In the genomic region with DNA sequence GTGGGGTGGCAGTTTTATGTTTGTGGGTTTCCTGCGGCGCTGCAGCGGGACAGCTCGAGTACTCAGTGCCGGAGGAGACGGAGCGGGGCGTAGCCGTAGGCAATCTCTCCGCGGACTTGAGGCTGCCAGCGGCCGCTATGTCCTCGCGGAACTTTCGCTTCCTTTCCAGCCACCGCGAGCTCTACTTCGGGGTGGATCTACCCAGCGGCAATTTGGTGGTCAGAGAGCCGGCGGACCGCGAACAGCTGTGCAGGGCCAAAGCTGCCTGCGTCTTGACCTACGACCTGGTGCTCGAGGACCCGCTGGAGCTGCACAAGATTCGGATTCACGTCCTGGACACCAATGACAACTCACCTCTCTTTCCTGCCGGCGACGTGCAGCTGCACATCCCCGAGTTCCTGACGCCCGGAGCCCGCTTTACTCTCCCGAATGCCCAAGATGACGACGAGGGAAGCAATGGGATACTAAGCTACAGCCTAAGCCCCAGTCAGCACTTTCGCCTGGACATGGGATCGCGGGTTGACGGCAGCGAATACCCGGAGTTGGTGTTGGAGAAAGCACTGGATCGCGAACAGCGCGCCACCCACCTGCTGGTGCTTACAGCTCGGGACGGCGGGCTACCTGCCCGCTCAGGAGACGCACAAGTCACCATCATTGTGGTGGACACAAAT, we compare ENCODE assay signal across 8 cellular contexts. TPM values are rescaled to one million over a fixed set of nuclear protein-coding genes. Genes with fewer than 3 reads are reported as not detected.
A peak's percentile ranks its signal among the peaks of the same experiment; 100 is the strongest.
DNase-seq lines count a peak whose midpoint lies in the region; ATAC-seq, FAIRE-seq and TF ChIP-seq lines count a peak whose summit lies in the region.

No MANE protein-coding gene starts in this region.

- no peak overlapping the region for H3K27ac ChIP-seq in liver (ENCODE audit: low read depth in 1 of 2, low read length in 2 of 2)
- H3K27ac ChIP-seq in HepG2 (ENCODE audit: extremely low read length, insufficient read depth, low read length) = no peak overlapping the region
- H3K27ac ChIP-seq in mesodermal cell (ENCODE audit: low read depth, low read length, severe bottlenecking) = peak overlapping the region; percentile 24
- no peak overlapping the region for H3K27ac ChIP-seq in aorta (ENCODE audit: low read depth in 1 of 2, low read length in 2 of 2)

- no peaks in the 10 kb centered on the region for H4K20me1 ChIP-seq in HepG2 (ENCODE audit: insufficient read depth, low read length)

- TF ChIP-seq EP300 in HepG2 (IDR thresholded peaks at IDR 0.05; ENCODE audit: low read depth in 2 of 2, low read length in 2 of 2) = no peak
- no peak for TF ChIP-seq EP300 in HepG2 (CRISPR knock-in tag; IDR thresholded peaks at IDR 0.05; ENCODE audit: borderline replicate concordance)

- BruUV-seq in HepG2 (replicated peaks; lab: Mats Ljungman, UMichigan) = no TSS peak

- H3K79me2 ChIP-seq in HepG2 (ENCODE audit: insufficient read depth, low read length) = no peaks in the 10 kb centered on the region

- DNase-seq in HepG2 (ENCODE audit: low spot score) (no peak), dermis blood vessel endothelial cell (peak; percentile 30), aorta (peak in 1 of 2 donors; percentile 48), COR-L47 (lab: John Stamatoyannopoulos, UW) (no peak), T-helper 1 cell (no peak)

- H3K4me3 ChIP-seq in liver (ENCODE audit: low read depth in 1 of 3, low read length in 3 of 3) = peak overlapping the region; percentile 42 to 66 (median 53)
- H3K4me3 ChIP-seq in HepG2 (replicated peaks in 1 of 3; ENCODE audit: insufficient read depth in 1 of 3, low read depth in 2 of 3, low read length in 3 of 3) = no peak overlapping the region
- H3K4me3 ChIP-seq in mesodermal cell (ENCODE audit: extremely low read depth, insufficient read depth, low read length, poor library complexity, severe bottlenecking) = peak overlapping the region; percentile 50
- peak overlapping the region in 1 of 2 donors; percentile 18 for H3K4me3 ChIP-seq in aorta (ENCODE audit: low read length in 2 of 2)

- CTCF ChIA-PET in HepG2 (lab: Yijun Ruan, JAX; ENCODE audit: low intra/inter-chr PET ratio, low total read pairs) = no interaction called here

- no peak overlapping the region for H2AFZ ChIP-seq in HepG2 (ENCODE audit: low read length)

- H3K27me3 ChIP-seq in liver (ENCODE audit: control insufficient read depth in 4 of 4, insufficient read depth in 4 of 4, low read length in 3 of 4) (peaks cover 0 to 6% (median under 1%) of the 10 kb centered on the region in 4 donors), HepG2 (ENCODE audit: control insufficient read depth in 1 of 2, insufficient read depth in 2 of 2, low read length in 2 of 2) (peaks cover 2 to 17% of the 10 kb centered on the region in 2 experiments; a peak in 3 of 5 replicates), aorta (ENCODE audit: control insufficient read depth in 1 of 2, insufficient read depth in 2 of 2, low read length in 1 of 2) (no peaks in the 10 kb centered on the region)

- no peak for FAIRE-seq in HepG2 (lab: Jason Lieb, UNC)

- in situ Hi-C loops in HepG2 (cut with HindIII; ENCODE audit: extremely low pct_ligation_motif_present, low pct_unique_long_range_greater_than_20kb) = no loop called here

- ATAC-seq in HepG2 = no peak
- ATAC-seq in aorta (ENCODE audit: low FRiP score) = peak; percentile 49
- ATAC-seq in GM18861 (IDR thresholded peaks at IDR 0.05; ENCODE audit: unreplicated experiment) = no peak

- intact Hi-C loops in HepG2 (cut with micrococcal nuclease; ENCODE audit: unreplicated experiment) (no loop called here), aorta (cut with DNase I) (no loop called here)

- no peak for TF ChIP-seq POLR2A in HepG2 (IDR thresholded peaks at IDR 0.05; ENCODE audit: insufficient read depth in 1 of 2, low read depth in 2 of 2, low read length in 2 of 2)

- TF ChIP-seq CTCF in liver (IDR thresholded peaks at IDR 0.05; ENCODE audit: low read depth, low read length, missing input control) = no peak
- no peak for TF ChIP-seq CTCF in HepG2 (CRISPR knock-in tag; IDR thresholded peaks at IDR 0.05)

- H3K36me3 ChIP-seq in liver (ENCODE audit: control insufficient read depth in 4 of 4, insufficient read depth in 3 of 4, low read depth in 1 of 4, low read length in 3 of 4) (no peaks in the 10 kb centered on the region), HepG2 (replicated peaks in 1 of 2; ENCODE audit: control insufficient read depth in 1 of 2, insufficient read depth in 2 of 2, low read length in 2 of 2) (no peaks in the 10 kb centered on the region), mesodermal cell (ENCODE audit: control insufficient read depth, insufficient read depth, low read length) (no peaks in the 10 kb centered on the region), aorta (ENCODE audit: control insufficient read depth in 1 of 2, insufficient read depth in 2 of 2, low read length in 1 of 2) (no peaks in the 10 kb centered on the region)

- no peak overlapping the region for H3K4me2 ChIP-seq in HepG2 (ENCODE audit: low read depth, low read length)

- TF ChIP-seq RAD21 in liver (IDR thresholded peaks at IDR 0.05) = no peak
- no peak for TF ChIP-seq RAD21 in HepG2 (CRISPR knock-in tag; IDR thresholded peaks at IDR 0.05)

- POLR2A ChIA-PET in HepG2 (lab: Yijun Ruan, JAX) = no interaction called here

- peaks cover 0 to 6% (median 2%) of the 10 kb centered on the region in 4 donors for H3K9me3 ChIP-seq in liver (ENCODE audit: control insufficient read depth in 4 of 4, low read length in 3 of 4)
- no peaks in the 10 kb centered on the region for H3K9me3 ChIP-seq in HepG2 (ENCODE audit: low read length)
- H3K9me3 ChIP-seq in mesodermal cell (ENCODE audit: control insufficient read depth, low read length) = no peaks in the 10 kb centered on the region
- H3K9me3 ChIP-seq in aorta (ENCODE audit: control insufficient read depth, low read length) = no peaks in the 10 kb centered on the region

- H3K4me1 ChIP-seq in liver (ENCODE audit: control insufficient read depth in 4 of 4, insufficient read depth in 4 of 4, low read length in 3 of 4) = peaks cover 0 to 18% (median 9%) of the 10 kb centered on the region in 4 donors
- no peaks in the 10 kb centered on the region for H3K4me1 ChIP-seq in HepG2 (ENCODE audit: insufficient read depth, low read length)
- no peaks in the 10 kb centered on the region for H3K4me1 ChIP-seq in mesodermal cell (ENCODE audit: control insufficient read depth, insufficient read depth, low read length, poor library complexity, severe bottlenecking)
- no peaks in the 10 kb centered on the region for H3K4me1 ChIP-seq in aorta (ENCODE audit: control insufficient read depth in 1 of 2, insufficient read depth in 2 of 2, low read length in 2 of 2)

- no peak overlapping the region for H3K9ac ChIP-seq in liver (ENCODE audit: low read depth in 1 of 2, low read length in 2 of 2)
- no peak overlapping the region for H3K9ac ChIP-seq in HepG2 (ENCODE audit: insufficient read depth, low read depth, low read length)

- WGBS in liver = 12% methylated on average over 55 of the region's 55 CpGs
- 75% methylated on average over 54 of the region's 55 CpGs for WGBS in HepG2 (ENCODE audit: low lambda C conversion rate)
- WGBS in mesodermal cell (ENCODE audit: insufficient coverage in 2 of 2), 2 experiments = 30 to 44% methylated on average over 52 to 54 of the region's 55 CpGs
- WGBS in aorta, 2 donors = 4% methylated on average over 51 to 55 of the region's 55 CpGs

RNA-seq across cellular contexts. Expression of a gene that starts 0.9 kb away (rescaled TPM):
- under 1 TPM; under 0.01 to 0.25 TPM for total RNA-seq in liver
- under 1 TPM in 1 of 2 donors, not detected in 1; 0.13 TPM for polyA plus RNA-seq in liver
- 0.04 TPM in 1 of 2 replicates, not detected in the other for total RNA-seq in HepG2 (2016; rRNA removed; fragmentation: Illumina TruSeq; extraction: Trizol)
- total RNA-seq in HepG2 (2016; cell fraction: cytosol; rRNA removed; fragmentation: Illumina TruSeq; extraction: Trizol; ENCODE audit: low read depth) = not detected in 2 replicates
- 0.04 TPM in 1 of 2 replicates, not detected in the other for total RNA-seq in HepG2 (2016; cell fraction: insoluble cytoplasmic fraction; rRNA removed; fragmentation: Illumina TruSeq; extraction: Trizol)
- not detected in 2 replicates for total RNA-seq in HepG2 (2016; cell fraction: membrane; rRNA removed; fragmentation: Illumina TruSeq; extraction: Trizol)
- 0.13 and 0.16 TPM in 2 replicates for total RNA-seq in HepG2 (2016; cell fraction: nucleus; rRNA removed; fragmentation: Illumina TruSeq; extraction: Trizol)
- polyA plus RNA-seq in HepG2 (2011; rRNA removed) = 0.03 TPM in 1 of 2 replicates, not detected in the other
- polyA plus RNA-seq in HepG2 (2011; cell fraction: cytosol; rRNA removed) = not detected in 2 replicates
- polyA plus RNA-seq in HepG2 (2011; cell fraction: nucleus; rRNA removed) = 0.05 TPM in 1 of 2 replicates, not detected in the other
- polyA plus RNA-seq in HepG2 (2012) = not detected in 2 replicates
- polyA plus RNA-seq in HepG2 (2016; cell fraction: cytosol; fragmentation: Illumina TruSeq; extraction: Trizol; ENCODE audit: low read depth) = not detected in 2 replicates
- not detected in 2 replicates for polyA plus RNA-seq in HepG2 (2016; cell fraction: insoluble cytoplasmic fraction; fragmentation: Illumina TruSeq; extraction: Trizol; ENCODE audit: low read depth)
- not detected in 2 replicates for polyA plus RNA-seq in HepG2 (2016; cell fraction: membrane; fragmentation: Illumina TruSeq; extraction: Trizol; ENCODE audit: low read depth)
- not detected in 2 replicates for polyA plus RNA-seq in HepG2 (2016; cell fraction: nucleus; fragmentation: Illumina TruSeq; extraction: Trizol; ENCODE audit: insufficient read depth, low read depth)
- 0.32 TPM in 1 of 2 replicates, not detected in the other for polyA minus RNA-seq in HepG2 (2011; rRNA and poly(A)+ RNA removed; ENCODE audit: low replicate concordance)
- not detected in 2 replicates for polyA minus RNA-seq in HepG2 (2011; cell fraction: cytosol; rRNA and poly(A)+ RNA removed)
- 0.12 and 0.13 TPM in 2 replicates for polyA minus RNA-seq in HepG2 (2011; cell fraction: nucleus; rRNA and poly(A)+ RNA removed)
- under 0.01 and 0.17 TPM in 2 replicates for total RNA-seq in dermis blood vessel endothelial cell
- 1.8 TPM for polyA plus RNA-seq in mesodermal cell (2013, experiment 1 of 2)
- 1.9 TPM for polyA plus RNA-seq in mesodermal cell (2013, experiment 2 of 2)
- under 1 TPM; 0.15 to 0.36 TPM for total RNA-seq in aorta
- polyA plus RNA-seq in aorta = not detected

RNA-seq across cellular contexts. Expression of a gene that starts 39.2 kb away (rescaled TPM):
- total RNA-seq in liver (1 to 10 TPM in 1 of 2 donors, under 1 TPM in 1; 0.93 to 1.8 TPM), HepG2 (2016; rRNA removed; fragmentation: Illumina TruSeq; extraction: Trizol) (not detected in 2 replicates), dermis blood vessel endothelial cell (0.28 and 0.34 TPM in 2 replicates), aorta (1 to 10 TPM; 1.4 to 1.9 TPM)
- polyA plus RNA-seq in liver (under 1 TPM; 0.50 to 0.63 TPM), HepG2 (2011; rRNA removed) (not detected in 2 replicates), aorta (under 1 TPM; 0.25 to 0.49 TPM)
- total RNA-seq in HepG2 (2016; cell fraction: cytosol; rRNA removed; fragmentation: Illumina TruSeq; extraction: Trizol; ENCODE audit: low read depth) = not detected in 2 replicates
- total RNA-seq in HepG2 (2016; cell fraction: insoluble cytoplasmic fraction; rRNA removed; fragmentation: Illumina TruSeq; extraction: Trizol) = not detected in 2 replicates
- not detected in 2 replicates for total RNA-seq in HepG2 (2016; cell fraction: membrane; rRNA removed; fragmentation: Illumina TruSeq; extraction: Trizol)
- total RNA-seq in HepG2 (2016; cell fraction: nucleus; rRNA removed; fragmentation: Illumina TruSeq; extraction: Trizol) = not detected in 2 replicates
- polyA plus RNA-seq in HepG2 (2011; cell fraction: cytosol; rRNA removed) = not detected in 2 replicates
- polyA plus RNA-seq in HepG2 (2011; cell fraction: nucleus; rRNA removed) = not detected in 2 replicates
- not detected in 2 replicates for polyA plus RNA-seq in HepG2 (2012)
- not detected in 2 replicates for polyA plus RNA-seq in HepG2 (2016; cell fraction: cytosol; fragmentation: Illumina TruSeq; extraction: Trizol; ENCODE audit: low read depth)
- polyA plus RNA-seq in HepG2 (2016; cell fraction: insoluble cytoplasmic fraction; fragmentation: Illumina TruSeq; extraction: Trizol; ENCODE audit: low read depth) = not detected in 2 replicates
- polyA plus RNA-seq in HepG2 (2016; cell fraction: membrane; fragmentation: Illumina TruSeq; extraction: Trizol; ENCODE audit: low read depth) = not detected in 2 replicates
- polyA plus RNA-seq in HepG2 (2016; cell fraction: nucleus; fragmentation: Illumina TruSeq; extraction: Trizol; ENCODE audit: insufficient read depth, low read depth) = not detected in 2 replicates
- polyA minus RNA-seq in HepG2 (2011; rRNA and poly(A)+ RNA removed; ENCODE audit: low replicate concordance) = 0.07 TPM in 1 of 2 replicates, not detected in the other
- not detected in 2 replicates for polyA minus RNA-seq in HepG2 (2011; cell fraction: cytosol; rRNA and poly(A)+ RNA removed)
- polyA minus RNA-seq in HepG2 (2011; cell fraction: nucleus; rRNA and poly(A)+ RNA removed) = not detected in 2 replicates
- polyA plus RNA-seq in mesodermal cell (2013, experiment 1 of 2) = 2.6 TPM
- polyA plus RNA-seq in mesodermal cell (2013, experiment 2 of 2) = 2.8 TPM

RNA-seq across cellular contexts. Expression of a gene that starts 45.1 kb away (rescaled TPM):
- total RNA-seq in liver = under 1 TPM in 1 of 2 donors, not detected in 1; 0.17 TPM
- under 1 TPM; 0.03 to 0.07 TPM for polyA plus RNA-seq in liver
- total RNA-seq in HepG2 (2016; rRNA removed; fragmentation: Illumina TruSeq; extraction: Trizol) = 0.04 TPM in 1 of 2 replicates, not detected in the other
- not detected in 2 replicates for total RNA-seq in HepG2 (2016; cell fraction: cytosol; rRNA removed; fragmentation: Illumina TruSeq; extraction: Trizol; ENCODE audit: low read depth)
- not detected in 2 replicates for total RNA-seq in HepG2 (2016; cell fraction: insoluble cytoplasmic fraction; rRNA removed; fragmentation: Illumina TruSeq; extraction: Trizol)
- not detected in 2 replicates for total RNA-seq in HepG2 (2016; cell fraction: membrane; rRNA removed; fragmentation: Illumina TruSeq; extraction: Trizol)
- 0.16 and 0.44 TPM in 2 replicates for total RNA-seq in HepG2 (2016; cell fraction: nucleus; rRNA removed; fragmentation: Illumina TruSeq; extraction: Trizol)
- polyA plus RNA-seq in HepG2 (2011; rRNA removed) = 0.03 TPM in 1 of 2 replicates, not detected in the other
- not detected in 2 replicates for polyA plus RNA-seq in HepG2 (2011; cell fraction: cytosol; rRNA removed)
- polyA plus RNA-seq in HepG2 (2011; cell fraction: nucleus; rRNA removed) = 0.05 TPM in 1 of 2 replicates, not detected in the other
- polyA plus RNA-seq in HepG2 (2012) = not detected in 2 replicates
- polyA plus RNA-seq in HepG2 (2016; cell fraction: cytosol; fragmentation: Illumina TruSeq; extraction: Trizol; ENCODE audit: low read depth) = not detected in 2 replicates
- polyA plus RNA-seq in HepG2 (2016; cell fraction: insoluble cytoplasmic fraction; fragmentation: Illumina TruSeq; extraction: Trizol; ENCODE audit: low read depth) = not detected in 2 replicates
- 0.03 TPM in 1 of 2 replicates, not detected in the other for polyA plus RNA-seq in HepG2 (2016; cell fraction: membrane; fragmentation: Illumina TruSeq; extraction: Trizol; ENCODE audit: low read depth)
- not detected in 2 replicates for polyA plus RNA-seq in HepG2 (2016; cell fraction: nucleus; fragmentation: Illumina TruSeq; extraction: Trizol; ENCODE audit: insufficient read depth, low read depth)
- 0.05 and 0.06 TPM in 2 replicates for polyA minus RNA-seq in HepG2 (2011; rRNA and poly(A)+ RNA removed; ENCODE audit: low replicate concordance)
- not detected in 2 replicates for polyA minus RNA-seq in HepG2 (2011; cell fraction: cytosol; rRNA and poly(A)+ RNA removed)
- 0.26 TPM in 1 of 2 replicates, not detected in the other for polyA minus RNA-seq in HepG2 (2011; cell fraction: nucleus; rRNA and poly(A)+ RNA removed)
- under 0.01 TPM in 1 of 2 replicates, not detected in the other for total RNA-seq in dermis blood vessel endothelial cell
- polyA plus RNA-seq in mesodermal cell (2013, experiment 1 of 2) = 0.48 TPM
- 0.56 TPM for polyA plus RNA-seq in mesodermal cell (2013, experiment 2 of 2)
- total RNA-seq in aorta = under 1 TPM; 0.15 to 0.16 TPM
- not detected for polyA plus RNA-seq in aorta

RNA-seq across cellular contexts. Expression of a gene that starts 51.9 kb away (rescaled TPM):
- total RNA-seq in liver = under 1 TPM in 1 of 2 donors, not detected in 1; 0.08 TPM
- under 1 TPM in 1 of 2 donors, not detected in 1; 0.01 TPM for polyA plus RNA-seq in liver
- total RNA-seq in HepG2 (2016; rRNA removed; fragmentation: Illumina TruSeq; extraction: Trizol) = not detected in 2 replicates
- total RNA-seq in HepG2 (2016; cell fraction: cytosol; rRNA removed; fragmentation: Illumina TruSeq; extraction: Trizol; ENCODE audit: low read depth) = not detected in 2 replicates
- total RNA-seq in HepG2 (2016; cell fraction: insoluble cytoplasmic fraction; rRNA removed; fragmentation: Illumina TruSeq; extraction: Trizol) = 0.03 and 0.06 TPM in 2 replicates
- not detected in 2 replicates for total RNA-seq in HepG2 (2016; cell fraction: membrane; rRNA removed; fragmentation: Illumina TruSeq; extraction: Trizol)
- total RNA-seq in HepG2 (2016; cell fraction: nucleus; rRNA removed; fragmentation: Illumina TruSeq; extraction: Trizol) = 0.19 and 0.40 TPM in 2 replicates
- 0.03 TPM in 1 of 2 replicates, not detected in the other for polyA plus RNA-seq in HepG2 (2011; rRNA removed)
- not detected in 2 replicates for polyA plus RNA-seq in HepG2 (2011; cell fraction: cytosol; rRNA removed)
- polyA plus RNA-seq in HepG2 (2011; cell fraction: nucleus; rRNA removed) = 0.05 TPM in 2 replicates
- polyA plus RNA-seq in HepG2 (2012) = not detected in 2 replicates
- not detected in 2 replicates for polyA plus RNA-seq in HepG2 (2016; cell fraction: cytosol; fragmentation: Illumina TruSeq; extraction: Trizol; ENCODE audit: low read depth)
- not detected in 2 replicates for polyA plus RNA-seq in HepG2 (2016; cell fraction: insoluble cytoplasmic fraction; fragmentation: Illumina TruSeq; extraction: Trizol; ENCODE audit: low read depth)
- not detected in 2 replicates for polyA plus RNA-seq in HepG2 (2016; cell fraction: membrane; fragmentation: Illumina TruSeq; extraction: Trizol; ENCODE audit: low read depth)
- polyA plus RNA-seq in HepG2 (2016; cell fraction: nucleus; fragmentation: Illumina TruSeq; extraction: Trizol; ENCODE audit: insufficient read depth, low read depth) = not detected in 2 replicates
- 0.08 and 0.14 TPM in 2 replicates for polyA minus RNA-seq in HepG2 (2011; rRNA and poly(A)+ RNA removed; ENCODE audit: low replicate concordance)
- polyA minus RNA-seq in HepG2 (2011; cell fraction: cytosol; rRNA and poly(A)+ RNA removed) = not detected in 2 replicates
- polyA minus RNA-seq in HepG2 (2011; cell fraction: nucleus; rRNA and poly(A)+ RNA removed) = 0.25 and 0.39 TPM in 2 replicates
- 0.17 TPM in 1 of 2 replicates, not detected in the other for total RNA-seq in dermis blood vessel endothelial cell
- polyA plus RNA-seq in mesodermal cell (2013, experiment 1 of 2) = 3.4 TPM
- 2.1 TPM for polyA plus RNA-seq in mesodermal cell (2013, experiment 2 of 2)
- total RNA-seq in aorta = under 1 TPM in 1 of 2 donors, not detected in 1; 0.57 TPM
- under 1 TPM in 1 of 2 donors, not detected in 1; 0.05 TPM for polyA plus RNA-seq in aorta

RNA-seq across cellular contexts. Expression of a gene that starts 58.3 kb away (rescaled TPM):
- under 1 TPM in 1 of 2 donors, not detected in 1; under 0.01 TPM for total RNA-seq in liver
- polyA plus RNA-seq in liver = under 1 TPM; 0.05 to 0.19 TPM
- 0.07 and 0.29 TPM in 2 replicates for total RNA-seq in HepG2 (2016; rRNA removed; fragmentation: Illumina TruSeq; extraction: Trizol)
- not detected in 2 replicates for total RNA-seq in HepG2 (2016; cell fraction: cytosol; rRNA removed; fragmentation: Illumina TruSeq; extraction: Trizol; ENCODE audit: low read depth)
- 0.11 TPM in 1 of 2 replicates, not detected in the other for total RNA-seq in HepG2 (2016; cell fraction: insoluble cytoplasmic fraction; rRNA removed; fragmentation: Illumina TruSeq; extraction: Trizol)
- not detected in 2 replicates for total RNA-seq in HepG2 (2016; cell fraction: membrane; rRNA removed; fragmentation: Illumina TruSeq; extraction: Trizol)
- 0.13 and 0.43 TPM in 2 replicates for total RNA-seq in HepG2 (2016; cell fraction: nucleus; rRNA removed; fragmentation: Illumina TruSeq; extraction: Trizol)
- 0.05 TPM in 1 of 2 replicates, not detected in the other for polyA plus RNA-seq in HepG2 (2011; rRNA removed)
- polyA plus RNA-seq in HepG2 (2011; cell fraction: cytosol; rRNA removed) = 0.01 and 0.08 TPM in 2 replicates
- 0.05 and 0.07 TPM in 2 replicates for polyA plus RNA-seq in HepG2 (2011; cell fraction: nucleus; rRNA removed)
- polyA plus RNA-seq in HepG2 (2012) = not detected in 2 replicates
- not detected in 2 replicates for polyA plus RNA-seq in HepG2 (2016; cell fraction: cytosol; fragmentation: Illumina TruSeq; extraction: Trizol; ENCODE audit: low read depth)
- not detected in 2 replicates for polyA plus RNA-seq in HepG2 (2016; cell fraction: insoluble cytoplasmic fraction; fragmentation: Illumina TruSeq; extraction: Trizol; ENCODE audit: low read depth)
- polyA plus RNA-seq in HepG2 (2016; cell fraction: membrane; fragmentation: Illumina TruSeq; extraction: Trizol; ENCODE audit: low read depth) = not detected in 2 replicates
- polyA plus RNA-seq in HepG2 (2016; cell fraction: nucleus; fragmentation: Illumina TruSeq; extraction: Trizol; ENCODE audit: insufficient read depth, low read depth) = 0.18 TPM in 1 of 2 replicates, not detected in the other
- 0.07 and 0.40 TPM in 2 replicates for polyA minus RNA-seq in HepG2 (2011; rRNA and poly(A)+ RNA removed; ENCODE audit: low replicate concordance)
- not detected in 2 replicates for polyA minus RNA-seq in HepG2 (2011; cell fraction: cytosol; rRNA and poly(A)+ RNA removed)
- 0.64 and 1.2 TPM in 2 replicates for polyA minus RNA-seq in HepG2 (2011; cell fraction: nucleus; rRNA and poly(A)+ RNA removed)
- total RNA-seq in dermis blood vessel endothelial cell = 0.17 and 0.28 TPM in 2 replicates
- polyA plus RNA-seq in mesodermal cell (2013, experiment 1 of 2) = 7.4 TPM
- 6.3 TPM for polyA plus RNA-seq in mesodermal cell (2013, experiment 2 of 2)
- total RNA-seq in aorta = under 1 TPM; 0.19 to 0.27 TPM
- polyA plus RNA-seq in aorta = not detected

Comparison
In these comparisons a context has a peak if more than half of its experiments do, and no peak if none do; other contexts are left out.
1. H3K4me3 ChIP-seq: peak in liver (3 of 3) and mesodermal cell (single experiment); none in HepG2 (0 of 3).